1 cellular context compared by ENCODE assay signal in genomic region chr7:65750511-65751344, GRCh38.
TF ChIP-seq lines count a peak whose summit lies in the region.

No MANE protein-coding gene starts in this region.

TF ChIP-seq in K562, 482 proteins besides CTCF, POLR2A, EP300 and RAD21 (continued from another document and continues in another):
- TF ChIP-seq PKNOX1 (IDR thresholded peaks at IDR 0.05) (peak; percentile 82; the same call in 1 of the 2 replicates), ZMIZ1 (IDR thresholded peaks at IDR 0.05; ENCODE audit: low read depth in 2 of 2, low read length in 2 of 2) (peak in 1 of 2 experiments; percentile 9; a peak in 1 of 4 replicates), KDM5B (IDR thresholded peaks at IDR 0.05; ENCODE audit: insufficient replicate concordance, low read depth, low read length) (peak; percentile 69), RCOR1 (IDR thresholded peaks at IDR 0.05; ENCODE audit: borderline replicate concordance in 1 of 2, low read depth in 2 of 2, low read length in 2 of 2) (peak in 1 of 2 experiments; percentile 31; a peak in 1 of 4 replicates), JUN (IDR thresholded peaks at IDR 0.05; ENCODE audit: borderline replicate concordance, low read depth, low read length) (0 out of 2 replicates have a peak, but pooled peaks have one; percentile 6), JUN (CRISPR knock-in tag; IDR thresholded peaks at IDR 0.05; ENCODE audit: borderline replicate concordance) (peak; percentile 40; the same call in 1 of the 2 replicates), ZNF77 (CRISPR knock-in tag; IDR thresholded peaks at IDR 0.05) (no peak), BRD9 (IDR thresholded peaks at IDR 0.05; ENCODE audit: low read depth, partially characterized antibody) (peak; percentile 19), RREB1 (CRISPR knock-in tag; IDR thresholded peaks at IDR 0.05) (peak; percentile 81; the same call in 1 of the 2 replicates), TCF3 (CRISPR knock-in tag; IDR thresholded peaks at IDR 0.05) (peak; percentile 29; the same call in 1 of the 2 replicates), SMAD1 (IDR thresholded peaks at IDR 0.05; ENCODE audit: low read depth, low read length, partially characterized antibody) (peak; percentile 41), NFE2L1 (tag; IDR thresholded peaks at IDR 0.05; ENCODE audit: borderline replicate concordance, low read depth) (no peak), SIN3A (IDR thresholded peaks at IDR 0.05; ENCODE audit: borderline replicate concordance in 2 of 2, control insufficient read depth in 1 of 2, low read depth in 2 of 2, low read length in 2 of 2) (peak; percentile 62 to 77; a peak in 2 of 4 replicates), NCOA2 (IDR thresholded peaks at IDR 0.05; ENCODE audit: partially characterized antibody in 2 of 2) (no peak), NR1H2 (CRISPR knock-in tag; IDR thresholded peaks at IDR 0.05) (peak; percentile 74; the same call in 1 of the 2 replicates), L3MBTL2 (IDR thresholded peaks at IDR 0.05) (peak; percentile 81), ETV5 (CRISPR knock-in tag; IDR thresholded peaks at IDR 0.05; ENCODE audit: low read depth) (peak; percentile 74), ZC3H11A (IDR thresholded peaks at IDR 0.05; ENCODE audit: low read depth, low read length) (no peak), CREB1 (IDR thresholded peaks at IDR 0.05) (peak; percentile 60), CREB1 (CRISPR knock-in tag; IDR thresholded peaks at IDR 0.05) (peak; percentile 63; the same call in 1 of the 2 replicates), CBX3 (IDR thresholded peaks at IDR 0.05; ENCODE audit: borderline replicate concordance in 1 of 2, low read length in 2 of 2) (peak in 1 of 2 experiments; percentile 47; a peak in 1 of 3 replicates), NBN (IDR thresholded peaks at IDR 0.05; ENCODE audit: low read depth) (peak; percentile 61; the same call in 1 of the 2 replicates), IRF1 (CRISPR knock-in tag; IDR thresholded peaks at IDR 0.05; ENCODE audit: borderline replicate concordance) (no peak)
- TF ChIP-seq, protein P1, sequence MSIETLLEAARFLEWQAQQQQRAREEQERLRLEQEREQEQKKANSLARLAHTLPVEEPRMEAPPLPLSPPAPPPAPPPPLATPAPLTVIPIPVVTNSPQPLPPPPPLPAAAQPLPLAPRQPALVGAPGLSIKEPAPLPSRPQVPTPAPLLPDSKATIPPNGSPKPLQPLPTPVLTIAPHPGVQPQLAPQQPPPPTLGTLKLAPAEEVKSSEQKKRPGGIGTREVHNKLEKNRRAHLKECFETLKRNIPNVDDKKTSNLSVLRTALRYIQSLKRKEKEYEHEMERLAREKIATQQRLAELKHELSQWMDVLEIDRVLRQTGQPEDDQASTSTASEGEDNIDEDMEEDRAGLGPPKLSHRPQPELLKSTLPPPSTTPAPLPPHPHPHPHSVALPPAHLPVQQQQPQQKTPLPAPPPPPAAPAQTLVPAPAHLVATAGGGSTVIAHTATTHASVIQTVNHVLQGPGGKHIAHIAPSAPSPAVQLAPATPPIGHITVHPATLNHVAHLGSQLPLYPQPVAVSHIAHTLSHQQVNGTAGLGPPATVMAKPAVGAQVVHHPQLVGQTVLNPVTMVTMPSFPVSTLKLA (conservative IDR thresholded peaks at IDR 0.05) = peak; percentile 73 to 90
- TF ChIP-seq, protein P2, sequence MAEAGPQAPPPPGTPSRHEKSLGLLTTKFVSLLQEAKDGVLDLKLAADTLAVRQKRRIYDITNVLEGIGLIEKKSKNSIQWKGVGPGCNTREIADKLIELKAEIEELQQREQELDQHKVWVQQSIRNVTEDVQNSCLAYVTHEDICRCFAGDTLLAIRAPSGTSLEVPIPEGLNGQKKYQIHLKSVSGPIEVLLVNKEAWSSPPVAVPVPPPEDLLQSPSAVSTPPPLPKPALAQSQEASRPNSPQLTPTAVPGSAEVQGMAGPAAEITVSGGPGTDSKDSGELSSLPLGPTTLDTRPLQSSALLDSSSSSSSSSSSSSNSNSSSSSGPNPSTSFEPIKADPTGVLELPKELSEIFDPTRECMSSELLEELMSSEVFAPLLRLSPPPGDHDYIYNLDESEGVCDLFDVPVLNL (CRISPR knock-in tag; IDR thresholded peaks at IDR 0.05; ENCODE audit: low read depth) = no peak
- TF ChIP-seq, protein P3, sequence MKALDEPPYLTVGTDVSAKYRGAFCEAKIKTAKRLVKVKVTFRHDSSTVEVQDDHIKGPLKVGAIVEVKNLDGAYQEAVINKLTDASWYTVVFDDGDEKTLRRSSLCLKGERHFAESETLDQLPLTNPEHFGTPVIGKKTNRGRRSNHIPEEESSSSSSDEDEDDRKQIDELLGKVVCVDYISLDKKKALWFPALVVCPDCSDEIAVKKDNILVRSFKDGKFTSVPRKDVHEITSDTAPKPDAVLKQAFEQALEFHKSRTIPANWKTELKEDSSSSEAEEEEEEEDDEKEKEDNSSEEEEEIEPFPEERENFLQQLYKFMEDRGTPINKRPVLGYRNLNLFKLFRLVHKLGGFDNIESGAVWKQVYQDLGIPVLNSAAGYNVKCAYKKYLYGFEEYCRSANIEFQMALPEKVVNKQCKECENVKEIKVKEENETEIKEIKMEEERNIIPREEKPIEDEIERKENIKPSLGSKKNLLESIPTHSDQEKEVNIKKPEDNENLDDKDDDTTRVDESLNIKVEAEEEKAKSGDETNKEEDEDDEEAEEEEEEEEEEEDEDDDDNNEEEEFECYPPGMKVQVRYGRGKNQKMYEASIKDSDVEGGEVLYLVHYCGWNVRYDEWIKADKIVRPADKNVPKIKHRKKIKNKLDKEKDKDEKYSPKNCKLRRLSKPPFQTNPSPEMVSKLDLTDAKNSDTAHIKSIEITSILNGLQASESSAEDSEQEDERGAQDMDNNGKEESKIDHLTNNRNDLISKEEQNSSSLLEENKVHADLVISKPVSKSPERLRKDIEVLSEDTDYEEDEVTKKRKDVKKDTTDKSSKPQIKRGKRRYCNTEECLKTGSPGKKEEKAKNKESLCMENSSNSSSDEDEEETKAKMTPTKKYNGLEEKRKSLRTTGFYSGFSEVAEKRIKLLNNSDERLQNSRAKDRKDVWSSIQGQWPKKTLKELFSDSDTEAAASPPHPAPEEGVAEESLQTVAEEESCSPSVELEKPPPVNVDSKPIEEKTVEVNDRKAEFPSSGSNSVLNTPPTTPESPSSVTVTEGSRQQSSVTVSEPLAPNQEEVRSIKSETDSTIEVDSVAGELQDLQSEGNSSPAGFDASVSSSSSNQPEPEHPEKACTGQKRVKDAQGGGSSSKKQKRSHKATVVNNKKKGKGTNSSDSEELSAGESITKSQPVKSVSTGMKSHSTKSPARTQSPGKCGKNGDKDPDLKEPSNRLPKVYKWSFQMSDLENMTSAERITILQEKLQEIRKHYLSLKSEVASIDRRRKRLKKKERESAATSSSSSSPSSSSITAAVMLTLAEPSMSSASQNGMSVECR (CRISPR knock-in tag; IDR thresholded peaks at IDR 0.05) = no peak; the same call in 1 of the 2 replicates
- TF ChIP-seq, protein P4, sequence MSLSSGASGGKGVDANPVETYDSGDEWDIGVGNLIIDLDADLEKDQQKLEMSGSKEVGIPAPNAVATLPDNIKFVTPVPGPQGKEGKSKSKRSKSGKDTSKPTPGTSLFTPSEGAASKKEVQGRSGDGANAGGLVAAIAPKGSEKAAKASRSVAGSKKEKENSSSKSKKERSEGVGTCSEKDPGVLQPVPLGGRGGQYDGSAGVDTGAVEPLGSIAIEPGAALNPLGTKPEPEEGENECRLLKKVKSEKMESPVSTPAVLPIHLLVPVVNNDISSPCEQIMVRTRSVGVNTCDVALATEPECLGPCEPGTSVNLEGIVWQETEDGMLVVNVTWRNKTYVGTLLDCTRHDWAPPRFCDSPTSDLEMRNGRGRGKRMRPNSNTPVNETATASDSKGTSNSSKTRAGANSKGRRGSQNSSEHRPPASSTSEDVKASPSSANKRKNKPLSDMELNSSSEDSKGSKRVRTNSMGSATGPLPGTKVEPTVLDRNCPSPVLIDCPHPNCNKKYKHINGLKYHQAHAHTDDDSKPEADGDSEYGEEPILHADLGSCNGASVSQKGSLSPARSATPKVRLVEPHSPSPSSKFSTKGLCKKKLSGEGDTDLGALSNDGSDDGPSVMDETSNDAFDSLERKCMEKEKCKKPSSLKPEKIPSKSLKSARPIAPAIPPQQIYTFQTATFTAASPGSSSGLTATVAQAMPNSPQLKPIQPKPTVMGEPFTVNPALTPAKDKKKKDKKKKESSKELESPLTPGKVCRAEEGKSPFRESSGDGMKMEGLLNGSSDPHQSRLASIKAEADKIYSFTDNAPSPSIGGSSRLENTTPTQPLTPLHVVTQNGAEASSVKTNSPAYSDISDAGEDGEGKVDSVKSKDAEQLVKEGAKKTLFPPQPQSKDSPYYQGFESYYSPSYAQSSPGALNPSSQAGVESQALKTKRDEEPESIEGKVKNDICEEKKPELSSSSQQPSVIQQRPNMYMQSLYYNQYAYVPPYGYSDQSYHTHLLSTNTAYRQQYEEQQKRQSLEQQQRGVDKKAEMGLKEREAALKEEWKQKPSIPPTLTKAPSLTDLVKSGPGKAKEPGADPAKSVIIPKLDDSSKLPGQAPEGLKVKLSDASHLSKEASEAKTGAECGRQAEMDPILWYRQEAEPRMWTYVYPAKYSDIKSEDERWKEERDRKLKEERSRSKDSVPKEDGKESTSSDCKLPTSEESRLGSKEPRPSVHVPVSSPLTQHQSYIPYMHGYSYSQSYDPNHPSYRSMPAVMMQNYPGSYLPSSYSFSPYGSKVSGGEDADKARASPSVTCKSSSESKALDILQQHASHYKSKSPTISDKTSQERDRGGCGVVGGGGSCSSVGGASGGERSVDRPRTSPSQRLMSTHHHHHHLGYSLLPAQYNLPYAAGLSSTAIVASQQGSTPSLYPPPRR (CRISPR knock-in tag; IDR thresholded peaks at IDR 0.05; ENCODE audit: borderline replicate concordance) = no peak
